ENCODE assay signal across 1 cellular context in genomic region chr11:95242202-95242989, GRCh38.
TF ChIP-seq lines count a peak whose summit lies in the region.

No MANE protein-coding gene starts in this region.

TF ChIP-seq in K562, 482 proteins besides CTCF, POLR2A, EP300 and RAD21 (continued from another document):
- no peak for TF ChIP-seq UBTF (IDR thresholded peaks at IDR 0.05; ENCODE audit: borderline replicate concordance in 1 of 2, low read depth in 2 of 2, low read length in 2 of 2)
- no peak for TF ChIP-seq TCF15 (CRISPR knock-in tag; IDR thresholded peaks at IDR 0.05)
- no peak for TF ChIP-seq TAF15 (IDR thresholded peaks at IDR 0.05; ENCODE audit: low read depth, low read length)
TF ChIP-seq in K562: peak in this region for 0.
